Comparison of ENCODE assay signal across 1 cellular context in genomic region chr6:42190784-42191183, GRCh38.
TF ChIP-seq lines count a peak whose summit lies in the region.

No MANE protein-coding gene starts in this region.

TF ChIP-seq in SK-N-SH treated with all-trans-retinoic acid at 6 μM for 48 hours, 23 proteins besides CTCF, POLR2A, EP300 and RAD21 (continued from another document):
- peak; percentile 92 for TF ChIP-seq CREB5 (CRISPR knock-in tag; IDR thresholded peaks at IDR 0.05; ENCODE audit: low read depth)
- peak; percentile 96 for TF ChIP-seq ISL1 (CRISPR knock-in tag; IDR thresholded peaks at IDR 0.05)
- peak; percentile 43; the same call in 1 of the 2 replicates for TF ChIP-seq TSHZ2 (CRISPR knock-in tag; IDR thresholded peaks at IDR 0.05)
- no peak for TF ChIP-seq ZNF70 (CRISPR knock-in tag; IDR thresholded peaks at IDR 0.05)
- peak; percentile 68 for TF ChIP-seq PATZ1 (CRISPR knock-in tag; IDR thresholded peaks at IDR 0.05; ENCODE audit: borderline replicate concordance)
- TF ChIP-seq GLIS3 (CRISPR knock-in tag; IDR thresholded peaks at IDR 0.05), result no peak
